35 cellular contexts compared by ENCODE assay signal in the genomic region with DNA sequence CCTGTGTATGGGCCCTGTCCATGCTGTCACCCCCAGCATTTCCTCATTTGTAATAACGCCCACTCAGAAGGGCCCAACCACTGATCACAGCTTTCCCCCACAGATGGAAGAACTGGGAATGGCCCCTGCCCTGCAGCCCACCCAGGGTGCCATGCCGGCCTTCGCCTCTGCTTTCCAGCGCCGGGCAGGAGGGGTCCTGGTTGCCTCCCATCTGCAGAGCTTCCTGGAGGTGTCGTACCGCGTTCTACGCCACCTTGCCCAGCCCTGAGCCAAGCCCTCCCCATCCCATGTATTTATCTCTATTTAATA. TPM values are rescaled to one million over a fixed set of nuclear protein-coding genes. Genes with fewer than 3 reads are reported as not detected.
A peak's percentile ranks its signal among the peaks of the same experiment; 100 is the strongest.
DNase-seq lines count a peak whose midpoint lies in the region; ATAC-seq, FAIRE-seq and TF ChIP-seq lines count a peak whose summit lies in the region.
"Had no signal": no experiment of that assay in that cellular context is flagged by ENCODE, and none has a peak within 500 bp of the region (broad histone marks: within the 10 kb centered on the region; RNA-seq: fewer than 3 reads in every experiment).

No MANE protein-coding gene starts in this region.

- H3K27ac ChIP-seq in WERI-Rb-1 = peak overlapping the region; percentile 10; the same call in 1 of the 2 replicates
- no peak overlapping the region for H3K27ac ChIP-seq in osteoblast (ENCODE audit: low read depth, low read length)
- H3K27ac ChIP-seq in upper lobe of left lung = peak overlapping the region; percentile 76 to 83 (median 80)
- H3K27ac ChIP-seq: epithelial cell of prostate, SJSA1, thoracic aorta had no signal

- H3K9me3 ChIP-seq in WERI-Rb-1 (ENCODE audit: severe bottlenecking) (no peaks in the 10 kb centered on the region), osteoblast (ENCODE audit: low read depth, low read length) (no peaks in the 10 kb centered on the region), upper lobe of left lung (no peaks in the 10 kb centered on the region)
- H3K9me3 ChIP-seq: left lung, sigmoid colon, SJSA1, thoracic aorta had no signal

- peak; percentile 14 for DNase-seq in D721Med (ENCODE audit: insufficient read length, low spot score)
- no peak for DNase-seq in WERI-Rb-1
- peak; percentile 75 for DNase-seq in osteoblast (ENCODE audit: insufficient read length, low spot score, missing footprints)
- no peak for DNase-seq in upper lobe of left lung
- no peak for DNase-seq in OCI-M1 (lab: John Stamatoyannopoulos, UW)
- DNase-seq in glutamatergic neuron = no peak
- DNase-seq: activated CD4-positive, alpha-beta T cell treated with anti-CD3 and anti-CD28 coated beads, Interleukin-2, amount 50 U/mL, for 4 hours; activated CD8-positive, alpha-beta memory T cell treated with anti-CD3 and anti-CD28 coated beads, Interleukin-2, amount 10 ng/mL, durations not matched to agents 7 days and 5 days; activated naive CD8-positive, alpha-beta T cell treated with anti-CD3 and anti-CD28 coated beads, Interleukin-2, amount 50 U/mL, for 24 hours; activated T-cell treated with anti-CD3 and anti-CD28 coated beads, Interleukin-2, amount 50 U/mL, for 48 hours; central memory CD4-positive, alpha-beta T cell; cortex of kidney; DMS53; effector memory CD4-positive, alpha-beta T cell; head of caudate nucleus; NCI-H1436 treated with DMSO at 0.1 percent for 48 hours; NCI-H2081 treated with DMSO at 0.1 percent for 48 hours; NCI-H226; NCI-H748 treated with DMSO at 0.1 percent for 48 hours; sigmoid colon; stimulated activated CD4-positive, alpha-beta T cell treated with anti-CD3 and anti-CD28 coated beads, Interleukin-15, amount 100 ng/mL, for 24 hours; stimulated activated naive CD4-positive, alpha-beta T cell treated with Interleukin-2 at 50 U/mL for 16 hours; T-helper 1 cell had no signal

- ATAC-seq in upper lobe of left lung (ENCODE audit: low FRiP score in 2 of 2) = no peak
- ATAC-seq in HG03469 (IDR thresholded peaks at IDR 0.05; ENCODE audit: unreplicated experiment) = no peak
- ATAC-seq: activated CD8-positive, alpha-beta memory T cell treated with anti-CD3 and anti-CD28 coated beads, Interleukin-2, amount 10 ng/mL, durations not matched to agents 7 days and 5 days; activated naive CD8-positive, alpha-beta T cell treated with anti-CD3 and anti-CD28 coated beads, Interleukin-2, amount 50 U/mL, for 24 hours; left lung had no signal

- no peak overlapping the region for H3K4me3 ChIP-seq in WERI-Rb-1 (ENCODE audit: low read depth, low read length)
- H3K4me3 ChIP-seq in osteoblast (ENCODE audit: insufficient read depth, low read length) = no peak overlapping the region
- peak overlapping the region in 2 of 4 donors; percentile 26 to 35 for H3K4me3 ChIP-seq in upper lobe of left lung
- H3K4me3 ChIP-seq: sigmoid colon, SJSA1, thoracic aorta had no signal

- WGBS in upper lobe of left lung, 2 donors = 77 to 89% methylated on average over 8 to 9 of the region's 9 CpGs

- peaks cover 36% of the 10 kb centered on the region for H3K36me3 ChIP-seq in WERI-Rb-1
- peaks cover 11% of the 10 kb centered on the region for H3K36me3 ChIP-seq in osteoblast (ENCODE audit: insufficient read depth, low read length)
- H3K36me3 ChIP-seq in upper lobe of left lung = peaks cover 0 to 25% (median 12%) of the 10 kb centered on the region in 4 donors

- H3K27me3 ChIP-seq in WERI-Rb-1 (ENCODE audit: insufficient read depth, low read depth, severe bottlenecking) (no peaks in the 10 kb centered on the region), osteoblast (ENCODE audit: insufficient read depth, low read length) (no peaks in the 10 kb centered on the region), upper lobe of left lung (no peaks in the 10 kb centered on the region)
- H3K27me3 ChIP-seq: left lung, sigmoid colon, SJSA1 had no signal

- TF ChIP-seq EP300 in upper lobe of left lung (IDR thresholded peaks at IDR 0.05) = no peak

- no peak overlapping the region for H3K27ac Mint-ChIP-seq in glutamatergic neuron (ENCODE audit: unreplicated experiment)
- H3K27ac Mint-ChIP-seq: activated CD8-positive, alpha-beta memory T cell treated with anti-CD3 and anti-CD28 coated beads, Interleukin-2, amount 10 ng/mL, durations not matched to agents 7 days and 5 days; activated naive CD8-positive, alpha-beta T cell treated with anti-CD3 and anti-CD28 coated beads, Interleukin-2, amount 50 U/mL, for 24 hours; progenitor cell of endocrine pancreas had no signal

- H3K4me2 ChIP-seq in osteoblast (ENCODE audit: insufficient read depth, low read length) = no peak overlapping the region

- H3K27me3 Mint-ChIP-seq in glutamatergic neuron (ENCODE audit: unreplicated experiment) = peaks cover 9% of the 10 kb centered on the region

- no peaks in the 10 kb centered on the region for H3K36me3 Mint-ChIP-seq in glutamatergic neuron (ENCODE audit: unreplicated experiment)

- TF ChIP-seq CTCF in D721Med (IDR thresholded peaks at IDR 0.05; ENCODE audit: insufficient read depth, missing control alignments) (no peak), WERI-Rb-1 (IDR thresholded peaks at IDR 0.05; ENCODE audit: low read depth, low read length) (no peak), osteoblast (IDR thresholded peaks at IDR 0.05; ENCODE audit: extremely low read depth, low read depth, low read length) (no peak), upper lobe of left lung (IDR thresholded peaks at IDR 0.05) (no peak), glutamatergic neuron (IDR thresholded peaks at IDR 0.05; ENCODE audit: partially characterized antibody, unreplicated experiment) (no peak)

- peaks cover 11% of the 10 kb centered on the region for H3K9me3 Mint-ChIP-seq in glutamatergic neuron (ENCODE audit: unreplicated experiment)
- H3K9me3 Mint-ChIP-seq: activated naive CD8-positive, alpha-beta T cell treated with anti-CD3 and anti-CD28 coated beads, Interleukin-2, amount 50 U/mL, for 24 hours had no signal

- no peak for TF ChIP-seq POLR2A in upper lobe of left lung (IDR thresholded peaks at IDR 0.05)

- H3K4me1 ChIP-seq in osteoblast (ENCODE audit: insufficient read depth, low read length) = peaks cover 18% of the 10 kb centered on the region
- H3K4me1 ChIP-seq in upper lobe of left lung = peaks cover 74 to 83% (median 77%) of the 10 kb centered on the region in 4 donors

- H3K4me1 Mint-ChIP-seq in glutamatergic neuron (ENCODE audit: low read depth, unreplicated experiment) = peaks cover 17% of the 10 kb centered on the region
- H3K4me1 Mint-ChIP-seq: activated naive CD8-positive, alpha-beta T cell treated with anti-CD3 and anti-CD28 coated beads, Interleukin-2, amount 50 U/mL, for 24 hours had no signal

- FAIRE-seq in D721Med (lab: Jason Lieb, UNC) = no peak
- FAIRE-seq: GM12891, islet of Langerhans, RCC 7860, urothelium cell line had no signal

- H2AFZ ChIP-seq in osteoblast (ENCODE audit: low read length) = no peak overlapping the region

- H3K79me2 ChIP-seq in osteoblast (ENCODE audit: insufficient read depth, low read length) = no peaks in the 10 kb centered on the region

- no peak overlapping the region for H3K4me3 Mint-ChIP-seq in glutamatergic neuron (ENCODE audit: unreplicated experiment)
- H3K4me3 Mint-ChIP-seq: activated CD8-positive, alpha-beta memory T cell treated with anti-CD3 and anti-CD28 coated beads, Interleukin-2, amount 10 ng/mL, durations not matched to agents 7 days and 5 days; activated naive CD8-positive, alpha-beta T cell treated with anti-CD3 and anti-CD28 coated beads, Interleukin-2, amount 50 U/mL, for 24 hours had no signal

- no peaks in the 10 kb centered on the region for H4K20me1 ChIP-seq in osteoblast (ENCODE audit: insufficient read depth, low read length)

RNA-seq across cellular contexts. Expression of a gene that starts 1.4 kb away (rescaled TPM):
- not detected in 2 replicates for total RNA-seq in osteoblast
- total RNA-seq in upper lobe of left lung = 10 to 100 TPM in 1 of 6 donors, 1 to 10 TPM in 5; 1.6 to 14.4 (median 2.7) TPM
- total RNA-seq in glutamatergic neuron (ENCODE audit: unreplicated experiment) = not detected
- total RNA-seq: activated CD8-positive, alpha-beta memory T cell treated with anti-CD3 and anti-CD28 coated beads, Interleukin-2, amount 10 ng/mL, durations not matched to agents 7 days and 5 days; progenitor cell of endocrine pancreas; SJSA1 had no signal

RNA-seq across cellular contexts. Expression of a gene that starts 36.0 kb away (rescaled TPM):
- 94.8 and 99.3 TPM in 2 replicates for total RNA-seq in osteoblast
- 100 to 1,000 TPM in 2 of 6 donors, 10 to 100 TPM in 4; 55.5 to 117 (median 78.8) TPM for total RNA-seq in upper lobe of left lung
- total RNA-seq in glutamatergic neuron (ENCODE audit: unreplicated experiment) = 113 TPM

RNA-seq across cellular contexts. Expression of a gene that starts 37.6 kb away (rescaled TPM):
- 33.6 and 36.6 TPM in 2 replicates for total RNA-seq in osteoblast
- 100 to 1,000 TPM in 1 of 6 donors, 10 to 100 TPM in 5; 36.5 to 157 (median 71.0) TPM for total RNA-seq in upper lobe of left lung
- 172 TPM for total RNA-seq in glutamatergic neuron (ENCODE audit: unreplicated experiment)

RNA-seq across cellular contexts. Expression of a gene that starts 46.1 kb away (rescaled TPM):
- total RNA-seq in osteoblast = 30.6 and 33.3 TPM in 2 replicates
- 10 to 100 TPM; 31.0 to 55.3 (median 49.9) TPM for total RNA-seq in upper lobe of left lung
- total RNA-seq in glutamatergic neuron (ENCODE audit: unreplicated experiment) = 17.6 TPM

RNA-seq across cellular contexts. Expression of a gene that starts 53.8 kb away (rescaled TPM):
- under 0.01 TPM in 1 of 2 replicates, not detected in the other for total RNA-seq in osteoblast
- under 1 TPM in 4 of 6 donors, not detected in 2; 0.14 to 0.61 (median 0.51) TPM for total RNA-seq in upper lobe of left lung
- not detected for total RNA-seq in glutamatergic neuron (ENCODE audit: unreplicated experiment)
- total RNA-seq: activated CD8-positive, alpha-beta memory T cell treated with anti-CD3 and anti-CD28 coated beads, Interleukin-2, amount 10 ng/mL, durations not matched to agents 7 days and 5 days; LHCN-M2; myocyte; progenitor cell of endocrine pancreas; SJSA1 had no signal

Comparison
In these comparisons a context has a peak if more than half of its experiments do, and no peak if none do; other contexts are left out.
1. DNase-seq: peak in D721Med (single experiment) and osteoblast (single experiment); none in WERI-Rb-1 (single experiment), upper lobe of left lung (0 of 2), OCI-M1 (single experiment) and glutamatergic neuron (single experiment).